ENCODE assay signal across 12 cellular contexts in genomic region chr13:76792680-76793334, GRCh38.
DNase-seq lines count a peak whose midpoint lies in the region; ATAC-seq, FAIRE-seq and TF ChIP-seq lines count a peak whose summit lies in the region.
"Had no signal": no experiment of that assay in that cellular context is flagged by ENCODE, and none has a peak within 500 bp of the region (broad histone marks: within the 10 kb centered on the region; RNA-seq: fewer than 3 reads in every experiment).

No MANE protein-coding gene starts in this region.

- H3K4me1 ChIP-seq in liver (ENCODE audit: control insufficient read depth in 4 of 4, insufficient read depth in 4 of 4, low read length in 3 of 4) (no peaks in the 10 kb centered on the region), HepG2 (ENCODE audit: insufficient read depth, low read length) (no peaks in the 10 kb centered on the region)

- no peaks in the 10 kb centered on the region for H3K79me2 ChIP-seq in HepG2 (ENCODE audit: insufficient read depth, low read length)

- H3K9me3 ChIP-seq in liver (ENCODE audit: control insufficient read depth in 4 of 4, low read length in 3 of 4) (no peaks in the 10 kb centered on the region), HepG2 (ENCODE audit: low read length) (no peaks in the 10 kb centered on the region)
- H3K9me3 ChIP-seq: neutrophil had no signal

- no peak overlapping the region for H3K27ac ChIP-seq in liver (ENCODE audit: low read depth in 1 of 2, low read length in 2 of 2)
- no peak overlapping the region for H3K27ac ChIP-seq in HepG2 (ENCODE audit: extremely low read length, insufficient read depth, low read length)
- H3K27ac ChIP-seq: neutrophil had no signal

- no peaks in the 10 kb centered on the region for H3K27me3 ChIP-seq in liver (ENCODE audit: control insufficient read depth in 4 of 4, insufficient read depth in 4 of 4, low read length in 3 of 4)
- no peaks in the 10 kb centered on the region for H3K27me3 ChIP-seq in HepG2 (ENCODE audit: control insufficient read depth in 1 of 2, insufficient read depth in 2 of 2, low read length in 2 of 2)
- no peaks in the 10 kb centered on the region for H3K27me3 ChIP-seq in bronchial epithelial cell (ENCODE audit: control insufficient read depth, insufficient read depth, low read length)
- H3K27me3 ChIP-seq: neutrophil had no signal

- H3K4me2 ChIP-seq in HepG2 (ENCODE audit: low read depth, low read length), result no peak overlapping the region

- H3K36me3 ChIP-seq in liver (ENCODE audit: control insufficient read depth in 4 of 4, insufficient read depth in 3 of 4, low read depth in 1 of 4, low read length in 3 of 4) (no peaks in the 10 kb centered on the region), HepG2 (replicated peaks in 1 of 2; ENCODE audit: control insufficient read depth in 1 of 2, insufficient read depth in 2 of 2, low read length in 2 of 2) (no peaks in the 10 kb centered on the region), bronchial epithelial cell (ENCODE audit: control insufficient read depth, insufficient read depth, low read length) (no peaks in the 10 kb centered on the region)
- H3K36me3 ChIP-seq: neutrophil had no signal

- POLR2A ChIA-PET in HepG2 (lab: Yijun Ruan, JAX) (no interaction called here), GM10248 (lab: Yijun Ruan, JAX) (no interaction called here)

- in situ Hi-C loops in HepG2 (cut with HindIII; ENCODE audit: extremely low pct_ligation_motif_present, low pct_unique_long_range_greater_than_20kb), result no loop called here

- no peak for FAIRE-seq in HepG2 (lab: Jason Lieb, UNC)
- no peak for FAIRE-seq in bronchial epithelial cell (lab: Jason Lieb, UNC)
- FAIRE-seq: K562 had no signal

- H2AFZ ChIP-seq in HepG2 (ENCODE audit: low read length), result no peak overlapping the region

- TF ChIP-seq RAD21 in liver (IDR thresholded peaks at IDR 0.05) (peak; percentile 20 to 34), HepG2 (CRISPR knock-in tag; IDR thresholded peaks at IDR 0.05) (no peak)

- no peak overlapping the region for H3K4me3 ChIP-seq in liver (ENCODE audit: low read depth in 1 of 3, low read length in 3 of 3)
- H3K4me3 ChIP-seq in HepG2 (replicated peaks in 1 of 3; ENCODE audit: insufficient read depth in 1 of 3, low read depth in 2 of 3, low read length in 3 of 3), result no peak overlapping the region
- H3K4me3 ChIP-seq in bronchial epithelial cell (ENCODE audit: low read depth, low read length), result no peak overlapping the region
- H3K4me3 ChIP-seq: K562 had no signal

- TF ChIP-seq POLR2A in HepG2 (IDR thresholded peaks at IDR 0.05; ENCODE audit: insufficient read depth in 1 of 2, low read depth in 2 of 2, low read length in 2 of 2), result no peak

- TF ChIP-seq EP300 in HepG2 (IDR thresholded peaks at IDR 0.05; ENCODE audit: low read depth in 2 of 2, low read length in 2 of 2) (no peak), HepG2 (CRISPR knock-in tag; IDR thresholded peaks at IDR 0.05; ENCODE audit: borderline replicate concordance) (no peak)

- ATAC-seq in HepG2 (no peak), HG03097 (IDR thresholded peaks at IDR 0.05; ENCODE audit: low FRiP score, unreplicated experiment) (no peak)
- ATAC-seq: K562 had no signal

- WGBS in liver, result 40% methylated on average over 4 of the region's 4 CpGs
- 16% methylated on average over 4 of the region's 4 CpGs for WGBS in HepG2 (ENCODE audit: low lambda C conversion rate)

- CTCF ChIA-PET in HepG2 (lab: Yijun Ruan, JAX; ENCODE audit: low intra/inter-chr PET ratio, low total read pairs), result no interaction called here
- CTCF ChIA-PET in GM10248 (lab: Yijun Ruan, JAX), result no interaction called here

- H3K9ac ChIP-seq in liver (ENCODE audit: low read depth in 1 of 2, low read length in 2 of 2), result no peak overlapping the region
- no peak overlapping the region for H3K9ac ChIP-seq in HepG2 (ENCODE audit: insufficient read depth, low read depth, low read length)

- no peak for DNase-seq in HepG2 (ENCODE audit: low spot score)
- DNase-seq in bronchial epithelial cell (ENCODE audit: low read depth), result peak; percentile 37
- peak; percentile 46 for DNase-seq in kidney tubule cell (ENCODE audit: low spot score)
- DNase-seq in GM10248 (ENCODE audit: extremely low spot score), result no peak
- DNase-seq in activated CD4-positive, alpha-beta T cell treated with anti-CD3 and anti-CD28 coated beads, Interleukin-2, amount 50 U/mL, for 48 hours, result no peak
- DNase-seq in mesenteric fat pad (ENCODE audit: low spot score), result no peak
- DNase-seq: cerebellar nuclear complex, NCI-H524 had no signal

- no peaks in the 10 kb centered on the region for H4K20me1 ChIP-seq in HepG2 (ENCODE audit: insufficient read depth, low read length)

- TF ChIP-seq CTCF in liver (IDR thresholded peaks at IDR 0.05; ENCODE audit: low read depth, low read length, missing input control) (no peak), HepG2 (CRISPR knock-in tag; IDR thresholded peaks at IDR 0.05) (no peak), bronchial epithelial cell (IDR thresholded peaks at IDR 0.05; ENCODE audit: insufficient read depth, low read length, severe bottlenecking) (no peak), GM10248 (IDR thresholded peaks at IDR 0.05; ENCODE audit: control extremely low read depth, extremely low read depth, low read depth, missing control alignments) (no peak)

- no TSS peak for BruUV-seq in HepG2 (replicated peaks; lab: Mats Ljungman, UMichigan)

- intact Hi-C loops in HepG2 (cut with micrococcal nuclease; ENCODE audit: unreplicated experiment), result no loop called here

TF ChIP-seq in liver, 16 proteins besides CTCF, POLR2A, EP300 and RAD21 (continues in another document):
- no peak for TF ChIP-seq REST (IDR thresholded peaks at IDR 0.05)
- no peak for TF ChIP-seq EGR1 (IDR thresholded peaks at IDR 0.05; ENCODE audit: low read depth in 2 of 2)
- no peak for TF ChIP-seq FOXA2 (IDR thresholded peaks at IDR 0.05)
- TF ChIP-seq HNF4G (IDR thresholded peaks at IDR 0.05), result no peak
- no peak for TF ChIP-seq SP1 (IDR thresholded peaks at IDR 0.05)
- TF ChIP-seq HNF4A (conservative IDR thresholded peaks at IDR 0.05), result no peak
- TF ChIP-seq FOXA1 (IDR thresholded peaks at IDR 0.05), result no peak
- TF ChIP-seq TAF1 (conservative IDR thresholded peaks at IDR 0.05), result no peak
- peak; percentile 15 for TF ChIP-seq NR2F2 (IDR thresholded peaks at IDR 0.05)

TF ChIP-seq in HepG2, 621 proteins besides CTCF, POLR2A, EP300 and RAD21 (continues in another document):
- TF ChIP-seq BCL3 (CRISPR knock-in tag; IDR thresholded peaks at IDR 0.05) (no peak), ZNF652 (CRISPR knock-in tag; IDR thresholded peaks at IDR 0.05; ENCODE audit: borderline replicate concordance, low read depth) (no peak), RARA (CRISPR knock-in tag; IDR thresholded peaks at IDR 0.05) (no peak), KLF9 (CRISPR knock-in tag; IDR thresholded peaks at IDR 0.05; ENCODE audit: low read depth) (no peak), ZNF660 (CRISPR knock-in tag; IDR thresholded peaks at IDR 0.05; ENCODE audit: borderline replicate concordance, low read depth) (no peak), REST (IDR thresholded peaks at IDR 0.05; ENCODE audit: borderline replicate concordance in 1 of 2, low read depth in 1 of 2, low read length in 2 of 2) (no peak), NRL (CRISPR knock-in tag; IDR thresholded peaks at IDR 0.05; ENCODE audit: borderline replicate concordance) (no peak), ATM (IDR thresholded peaks at IDR 0.05; ENCODE audit: borderline replicate concordance) (no peak), ZNF576 (CRISPR knock-in tag; IDR thresholded peaks at IDR 0.05) (no peak)

Comparison
In these comparisons a context has a peak if more than half of its experiments do, and no peak if none do; other contexts are left out.
1. DNase-seq: peak in bronchial epithelial cell (single experiment) and kidney tubule cell (single experiment); none in HepG2 (single experiment), GM10248 (single experiment), activated CD4-positive, alpha-beta T cell treated with anti-CD3 and anti-CD28 coated beads, Interleukin-2, amount 50 U/mL, for 48 hours (0 of 2) and mesenteric fat pad (single experiment).